8 cellular contexts compared by ENCODE assay signal in the genomic region with DNA sequence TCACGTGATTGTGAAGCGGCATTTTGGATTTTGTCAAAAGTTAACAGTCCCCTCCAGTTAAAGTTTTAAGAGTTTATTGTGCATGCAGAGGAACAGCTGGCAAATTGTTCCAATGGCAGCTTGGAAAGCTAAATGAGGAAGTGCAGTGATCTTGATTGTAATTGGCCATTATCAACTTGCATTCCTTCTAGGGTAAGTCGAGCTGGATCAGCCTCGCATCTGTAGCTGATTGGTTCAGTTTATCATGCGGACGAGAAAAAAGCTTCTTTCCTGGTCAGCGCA. TPM values are rescaled to one million over a fixed set of nuclear protein-coding genes. Genes with fewer than 3 reads are reported as not detected.
DNase-seq lines count a peak whose midpoint lies in the region; ATAC-seq lines count a peak whose summit lies in the region.

No MANE protein-coding gene starts in this region.

- peak overlapping the region; percentile 9; the same call in 1 of the 2 replicates for H3K27ac ChIP-seq in SJSA1
- peak overlapping the region; percentile 89 to 90 for H3K27ac ChIP-seq in mucosa of rectum (ENCODE audit: low read depth in 2 of 2, low read length in 2 of 2)

- peak overlapping the region; percentile 96 for H3K4me3 Mint-ChIP-seq in activated CD8-positive, alpha-beta memory T cell treated with anti-CD3 and anti-CD28 coated beads, Interleukin-2, amount 10 ng/mL, durations not matched to agents 7 days and 5 days

- H3K27me3 Mint-ChIP-seq in activated CD8-positive, alpha-beta memory T cell treated with anti-CD3 and anti-CD28 coated beads, Interleukin-2, amount 10 ng/mL, durations not matched to agents 7 days and 5 days: peaks cover 6% of the 10 kb centered on the region

- CTCF ChIA-PET in activated CD8-positive, alpha-beta memory T cell treated with anti-CD3 and anti-CD28 coated beads, Interleukin-2, amount 10 ng/mL, durations not matched to agents 7 days and 5 days (lab: Charles Lee): no interaction called here

- H3K9me3 Mint-ChIP-seq in activated CD8-positive, alpha-beta memory T cell treated with anti-CD3 and anti-CD28 coated beads, Interleukin-2, amount 10 ng/mL, durations not matched to agents 7 days and 5 days (ENCODE audit: low read depth): no peaks in the 10 kb centered on the region

- peak; percentile 3 for ATAC-seq in activated CD8-positive, alpha-beta memory T cell treated with anti-CD3 and anti-CD28 coated beads, Interleukin-2, amount 10 ng/mL, durations not matched to agents 7 days and 5 days
- ATAC-seq in HG03175 (IDR thresholded peaks at IDR 0.05; ENCODE audit: unreplicated experiment) (peak; percentile 12), HG03095 (IDR thresholded peaks at IDR 0.05; ENCODE audit: unreplicated experiment) (no peak)

- no peaks in the 10 kb centered on the region for H3K27me3 ChIP-seq in SJSA1 (replicated peaks)
- no peaks in the 10 kb centered on the region for H3K27me3 ChIP-seq in endocrine pancreas (ENCODE audit: control insufficient read depth, insufficient read depth, low read length)
- H3K27me3 ChIP-seq in mucosa of rectum (ENCODE audit: control insufficient read depth in 2 of 2, insufficient read depth in 2 of 2, low read length in 2 of 2): no peaks in the 10 kb centered on the region

- peaks cover 18% of the 10 kb centered on the region for H3K36me3 Mint-ChIP-seq in activated CD8-positive, alpha-beta memory T cell treated with anti-CD3 and anti-CD28 coated beads, Interleukin-2, amount 10 ng/mL, durations not matched to agents 7 days and 5 days

- H3K27ac Mint-ChIP-seq in activated CD8-positive, alpha-beta memory T cell treated with anti-CD3 and anti-CD28 coated beads, Interleukin-2, amount 10 ng/mL, durations not matched to agents 7 days and 5 days: peak overlapping the region; percentile 95

- H3K9me3 ChIP-seq in SJSA1 (replicated peaks) (0 out of 2 replicates have a peak, but pooled peaks cover 3% of the 10 kb centered on the region), endocrine pancreas (ENCODE audit: control insufficient read depth, low read length) (no peaks in the 10 kb centered on the region), mucosa of rectum (ENCODE audit: control insufficient read depth in 2 of 2, low read length in 2 of 2) (no peaks in the 10 kb centered on the region)

- peaks cover 50% of the 10 kb centered on the region for H3K4me1 Mint-ChIP-seq in activated CD8-positive, alpha-beta memory T cell treated with anti-CD3 and anti-CD28 coated beads, Interleukin-2, amount 10 ng/mL, durations not matched to agents 7 days and 5 days

- H3K36me3 ChIP-seq in SJSA1 (peaks cover 27% of the 10 kb centered on the region), endocrine pancreas (ENCODE audit: control insufficient read depth, insufficient read depth, low read length) (no peaks in the 10 kb centered on the region), mucosa of rectum (ENCODE audit: control insufficient read depth in 2 of 2, insufficient read depth in 2 of 2, low read length in 2 of 2) (peaks cover 0 to 3% of the 10 kb centered on the region in 2 donors)

- peak overlapping the region; percentile 72 for H3K4me3 ChIP-seq in SJSA1
- H3K4me3 ChIP-seq in endocrine pancreas (ENCODE audit: control insufficient read depth, insufficient read depth, low read length): peak overlapping the region; percentile 72
- H3K4me3 ChIP-seq in mucosa of rectum (ENCODE audit: low read length in 2 of 2): peak overlapping the region; percentile 79 to 89

- no peak for DNase-seq in activated CD8-positive, alpha-beta memory T cell treated with anti-CD3 and anti-CD28 coated beads, Interleukin-2, amount 10 ng/mL, durations not matched to agents 7 days and 5 days
- DNase-seq in activated CD8-positive, alpha-beta memory T cell treated with anti-CD3 and anti-CD28 coated beads, Interleukin-2, amount 50 U/mL, for 48 hours: no peak
- DNase-seq in SJSA1 (ENCODE audit: low read depth in 1 of 2, low spot score in 2 of 2) (peak in 1 of 2 experiments; percentile 50), retina (no peak)

- H3K4me1 ChIP-seq in SJSA1 (replicated peaks) (peaks cover 13% of the 10 kb centered on the region), endocrine pancreas (ENCODE audit: control insufficient read depth, insufficient read depth, low read length) (no peaks in the 10 kb centered on the region), mucosa of rectum (ENCODE audit: control insufficient read depth in 2 of 2, insufficient read depth in 2 of 2, low read length in 2 of 2) (peaks cover 9 to 11% of the 10 kb centered on the region in 2 donors)

- peak overlapping the region; percentile 71 for H3K9ac ChIP-seq in endocrine pancreas (ENCODE audit: control insufficient read depth, insufficient read depth, low read length)
- H3K9ac ChIP-seq in mucosa of rectum (ENCODE audit: low read depth in 1 of 2, low read length in 2 of 2): peak overlapping the region; percentile 74 to 91

RNA-seq across cellular contexts. Expression of a gene that starts 0.6 kb away (rescaled TPM):
- total RNA-seq in activated CD8-positive, alpha-beta memory T cell treated with anti-CD3 and anti-CD28 coated beads, Interleukin-2, amount 10 ng/mL, durations not matched to agents 7 days and 5 days: 10 to 100 TPM; 21.5 to 30.1 TPM
- total RNA-seq in SJSA1 (2014; rRNA removed; shearing (Covaris generic)): 3.1 and 11.4 TPM in 2 replicates

RNA-seq across cellular contexts. Expression of a gene that starts 7.3 kb away (rescaled TPM):
- 100 to 1,000 TPM; 388 to 467 TPM for total RNA-seq in activated CD8-positive, alpha-beta memory T cell treated with anti-CD3 and anti-CD28 coated beads, Interleukin-2, amount 10 ng/mL, durations not matched to agents 7 days and 5 days
- 650 and 1,516 TPM in 2 replicates for total RNA-seq in SJSA1 (2014; rRNA removed; shearing (Covaris generic))

RNA-seq across cellular contexts. Expression of a gene that starts 26.8 kb away (rescaled TPM):
- total RNA-seq in activated CD8-positive, alpha-beta memory T cell treated with anti-CD3 and anti-CD28 coated beads, Interleukin-2, amount 10 ng/mL, durations not matched to agents 7 days and 5 days: 10 to 100 TPM; 50.5 to 58.5 TPM
- 16.3 and 24.0 TPM in 2 replicates for total RNA-seq in SJSA1 (2014; rRNA removed; shearing (Covaris generic))

RNA-seq across cellular contexts. Expression of a gene that starts 31.2 kb away (rescaled TPM):
- total RNA-seq in activated CD8-positive, alpha-beta memory T cell treated with anti-CD3 and anti-CD28 coated beads, Interleukin-2, amount 10 ng/mL, durations not matched to agents 7 days and 5 days: 10 to 100 TPM; 13.2 to 13.6 TPM
- total RNA-seq in SJSA1 (2014; rRNA removed; shearing (Covaris generic)): 10.2 and 16.1 TPM in 2 replicates

RNA-seq across cellular contexts. Expression of a gene that starts 34.5 kb away (rescaled TPM):
- 10 to 100 TPM; 72.2 to 75.4 TPM for total RNA-seq in activated CD8-positive, alpha-beta memory T cell treated with anti-CD3 and anti-CD28 coated beads, Interleukin-2, amount 10 ng/mL, durations not matched to agents 7 days and 5 days
- total RNA-seq in SJSA1 (2014; rRNA removed; shearing (Covaris generic)): 32.7 and 39.6 TPM in 2 replicates
